In the genomic region with DNA sequence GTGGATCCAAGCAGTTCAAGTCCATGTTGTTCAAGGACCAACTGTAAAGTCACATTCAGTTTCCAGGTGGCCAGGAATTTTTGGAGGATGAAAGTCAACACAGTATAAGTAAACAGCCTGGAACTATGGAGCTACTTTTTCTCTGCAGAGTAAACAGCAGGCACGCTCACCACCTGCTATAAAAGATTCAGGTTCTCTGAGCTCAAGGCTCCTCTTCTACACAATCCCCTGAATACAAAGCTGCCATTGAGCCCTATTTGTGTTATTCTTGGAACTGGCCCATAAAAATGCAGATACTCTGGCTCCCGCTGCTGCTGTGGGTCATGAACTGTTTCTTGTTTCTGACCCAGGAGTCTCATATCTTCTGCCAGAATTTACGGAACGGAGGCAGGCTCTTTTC, we compare ENCODE assay signal across 26 cellular contexts. TPM values are rescaled to one million over a fixed set of nuclear protein-coding genes. Genes with fewer than 3 reads are reported as not detected.
A peak's percentile ranks its signal among the peaks of the same experiment; 100 is the strongest.
DNase-seq lines count a peak whose midpoint lies in the region; ATAC-seq lines count a peak whose summit lies in the region.
"Had no signal": no experiment of that assay in that cellular context is flagged by ENCODE, and none has a peak within 500 bp of the region (broad histone marks: within the 10 kb centered on the region; RNA-seq: fewer than 3 reads in every experiment).

No MANE protein-coding gene starts in this region.

- no peak for ATAC-seq in naive thymus-derived CD8-positive, alpha-beta T cell
- ATAC-seq: foreskin keratinocyte, sciatic nerve had no signal

- H3K27me3 Mint-ChIP-seq in naive thymus-derived CD8-positive, alpha-beta T cell, result peaks cover 0 to 2% (median 0%) of the 10 kb centered on the region in 5 donors
- peaks cover 33% of the 10 kb centered on the region for H3K27me3 Mint-ChIP-seq in activated CD4-positive, alpha-beta memory T cell treated with anti-CD3 and anti-CD28 coated beads, Interleukin-2, amount 10 ng/mL, durations not matched to agents 7 days and 5 days
- H3K27me3 Mint-ChIP-seq: type B pancreatic cell had no signal

- DNase-seq in COLO668 (lab: John Stamatoyannopoulos, UW; ENCODE audit: unreplicated experiment), result peak; percentile 22
- DNase-seq in NCI-H2196 treated with DMSO at 0.1 percent for 48 hours (lab: John Stamatoyannopoulos, UW; ENCODE audit: unreplicated experiment), result peak; percentile 41
- DNase-seq in SK-MEL-5 (ENCODE audit: low read depth, low spot score), result peak; percentile 37
- no peak for DNase-seq in naive thymus-derived CD8-positive, alpha-beta T cell
- no peak for DNase-seq in activated CD4-positive, alpha-beta memory T cell treated with anti-CD3 and anti-CD28 coated beads, Interleukin-2, amount 10 ng/mL, durations not matched to agents 7 days and 5 days
- DNase-seq in putamen (ENCODE audit: low spot score), result no peak
- DNase-seq: activated CD4-positive, alpha-beta T cell treated with anti-CD3 and anti-CD28 coated beads for 4 hours; activated CD8-positive, alpha-beta memory T cell treated with anti-CD3 and anti-CD28 coated beads for 24 hours; activated effector memory CD4-positive, alpha-beta T cell treated with anti-CD3 and anti-CD28 coated beads, Interleukin-2, amount 50 U/mL, for 16 hours; activated T-cell treated with anti-CD3 and anti-CD28 coated beads, Interleukin-2, amount 50 U/mL, for 1 hour; dermis blood vessel endothelial cell; foreskin keratinocyte; GOT3; kidney glomerular epithelial cell; NCI-H2081; NCI-H524 treated with DMSO at 0.1 percent for 48 hours; RPMI8226; stimulated activated CD4-positive, alpha-beta T cell treated with anti-CD3 and anti-CD28 coated beads, Interleukin-12 subunit alpha, Interleukin-12 subunit beta, amount 100 ng/mL, for 4 hours; stimulated activated CD4-positive, alpha-beta T cell treated with anti-CD3 and anti-CD28 coated beads, Interleukin-4, amount 100 ng/mL, for 1 hour; substantia nigra had no signal

- no peak overlapping the region for H3K4me3 ChIP-seq in BLaER1
- H3K4me3 ChIP-seq: esophagus muscularis mucosa, lung had no signal

- H3K36me3 Mint-ChIP-seq in naive thymus-derived CD8-positive, alpha-beta T cell, result peaks cover 0 to 2% (median 0%) of the 10 kb centered on the region in 3 donors
- no peaks in the 10 kb centered on the region for H3K36me3 Mint-ChIP-seq in activated CD4-positive, alpha-beta memory T cell treated with anti-CD3 and anti-CD28 coated beads, Interleukin-2, amount 10 ng/mL, durations not matched to agents 7 days and 5 days (ENCODE audit: low read depth)
- H3K36me3 Mint-ChIP-seq: type B pancreatic cell had no signal

- no peaks in the 10 kb centered on the region for H3K9me3 Mint-ChIP-seq in naive thymus-derived CD8-positive, alpha-beta T cell
- no peaks in the 10 kb centered on the region for H3K9me3 Mint-ChIP-seq in activated CD4-positive, alpha-beta memory T cell treated with anti-CD3 and anti-CD28 coated beads, Interleukin-2, amount 10 ng/mL, durations not matched to agents 7 days and 5 days
- H3K9me3 Mint-ChIP-seq: T-helper 2 cell treated with Interferon-gamma antibody and Interleukin-4, amounts not matched to agents 5 μg/mL and 100 μg/mL, for 36 hours; type B pancreatic cell had no signal

- no peaks in the 10 kb centered on the region for H3K27me3 ChIP-seq in BLaER1

- POLR2A ChIA-PET in naive thymus-derived CD8-positive, alpha-beta T cell (lab: Charles Lee), result no interaction called here
- POLR2A ChIA-PET in activated CD4-positive, alpha-beta memory T cell treated with anti-CD3 and anti-CD28 coated beads, Interleukin-2, amount 10 ng/mL, durations not matched to agents 7 days and 5 days (lab: Charles Lee), result no interaction called here

- no peaks in the 10 kb centered on the region for H3K4me1 Mint-ChIP-seq in naive thymus-derived CD8-positive, alpha-beta T cell
- H3K4me1 Mint-ChIP-seq in activated CD4-positive, alpha-beta memory T cell treated with anti-CD3 and anti-CD28 coated beads, Interleukin-2, amount 10 ng/mL, durations not matched to agents 7 days and 5 days, result no peaks in the 10 kb centered on the region

- H3K27ac ChIP-seq in BLaER1, result no peak overlapping the region
- H3K27ac ChIP-seq: esophagus muscularis mucosa, foreskin keratinocyte had no signal

- CTCF ChIA-PET in activated CD4-positive, alpha-beta memory T cell treated with anti-CD3 and anti-CD28 coated beads, Interleukin-2, amount 10 ng/mL, durations not matched to agents 7 days and 5 days (lab: Charles Lee), result interaction anchor here (0.6 to 1.8 kb wide), 2 partner anchors 39 to 815 kb away, joined by 3 to 8 read pairs; no protein-coding TSS in a partner anchor

- no peaks in the 10 kb centered on the region for H4K20me1 ChIP-seq in BLaER1

- H3K27ac Mint-ChIP-seq in naive thymus-derived CD8-positive, alpha-beta T cell, result peak overlapping the region in 1 of 10 donors; percentile 84
- H3K27ac Mint-ChIP-seq in activated CD4-positive, alpha-beta memory T cell treated with anti-CD3 and anti-CD28 coated beads, Interleukin-2, amount 10 ng/mL, durations not matched to agents 7 days and 5 days, result no peak overlapping the region
- H3K27ac Mint-ChIP-seq: T-helper 2 cell treated with Interferon-gamma antibody and Interleukin-4, amounts not matched to agents 5 μg/mL and 100 μg/mL, for 36 hours; type B pancreatic cell had no signal

- H3K4me2 ChIP-seq in BLaER1, result peak overlapping the region; percentile 81; the same call in 1 of the 2 replicates

- no peaks in the 10 kb centered on the region for H3K36me3 ChIP-seq in BLaER1
- H3K36me3 ChIP-seq: esophagus muscularis mucosa had no signal

- H3K9me3 ChIP-seq in BLaER1, result no peaks in the 10 kb centered on the region
- H3K9me3 ChIP-seq: esophagus muscularis mucosa had no signal

- in situ Hi-C loops in SK-MEL-5 (cut with HindIII; ENCODE audit: low pct_unique_long_range_greater_than_20kb, low sequenced_read_pairs), result no loop called here

- peaks cover 60% of the 10 kb centered on the region for H3K4me1 ChIP-seq in BLaER1
- H3K4me1 ChIP-seq: foreskin keratinocyte had no signal

- no peak overlapping the region for H3K4me3 Mint-ChIP-seq in naive thymus-derived CD8-positive, alpha-beta T cell
- H3K4me3 Mint-ChIP-seq in activated CD4-positive, alpha-beta memory T cell treated with anti-CD3 and anti-CD28 coated beads, Interleukin-2, amount 10 ng/mL, durations not matched to agents 7 days and 5 days, result no peak overlapping the region
- H3K4me3 Mint-ChIP-seq: T-helper 2 cell treated with Interferon-gamma antibody and Interleukin-4, amounts not matched to agents 5 μg/mL and 100 μg/mL, for 36 hours; type B pancreatic cell had no signal

- H3K9ac ChIP-seq in BLaER1, result no peak overlapping the region

RNA-seq across cellular contexts. Expression of gene PRR5, which starts 56.9 kb away (rescaled TPM):
- 11.1 and 11.3 TPM in 2 replicates for total RNA-seq in SK-MEL-5 (2014; rRNA removed; shearing (Covaris generic))
- polyA plus RNA-seq in SK-MEL-5 (2015; cell fraction: cytosol; rRNA removed), result 30.5 and 35.3 TPM in 2 replicates
- 32.2 and 39.5 TPM in 2 replicates for polyA plus RNA-seq in SK-MEL-5 (2015; cell fraction: nucleus; rRNA removed)
- total RNA-seq in naive thymus-derived CD8-positive, alpha-beta T cell, result 10 to 100 TPM; 85.3 to 86.3 TPM
- 100 to 1,000 TPM in 1 of 3 donors, 10 to 100 TPM in 2; 75.2 to 107 (median 83.3) TPM for polyA plus RNA-seq in naive thymus-derived CD8-positive, alpha-beta T cell
- total RNA-seq in activated CD4-positive, alpha-beta memory T cell treated with anti-CD3 and anti-CD28 coated beads, Interleukin-2, amount 10 ng/mL, durations not matched to agents 7 days and 5 days, result 10 to 100 TPM; 22.1 to 22.6 TPM

Comparison
In these comparisons a context has a peak if more than half of its experiments do, and no peak if none do; other contexts are left out.
1. DNase-seq: peak in COLO668 (single experiment), NCI-H2196 treated with DMSO at 0.1 percent for 48 hours (single experiment) and SK-MEL-5 (single experiment); none in naive thymus-derived CD8-positive, alpha-beta T cell (0 of 10), activated CD4-positive, alpha-beta memory T cell treated with anti-CD3 and anti-CD28 coated beads, Interleukin-2, amount 10 ng/mL, durations not matched to agents 7 days and 5 days (single experiment) and putamen (single experiment).